Comparison of ENCODE assay signal across 20 cellular contexts in genomic region chr10:92213049-92213448, GRCh38.
DNase-seq lines count a peak whose midpoint lies in the region; ATAC-seq, FAIRE-seq and TF ChIP-seq lines count a peak whose summit lies in the region.
"Had no signal": no experiment of that assay in that cellular context is flagged by ENCODE, and none has a peak within 500 bp of the region (broad histone marks: within the 10 kb centered on the region; RNA-seq: fewer than 3 reads in every experiment).

No MANE protein-coding gene starts in this region.

- H2BK5ac ChIP-seq in IMR-90 (ENCODE audit: low read depth, low read length, poor library complexity, severe bottlenecking): no peak overlapping the region

- H3K9ac ChIP-seq in IMR-90 (ENCODE audit: low read depth, low read length) (no peak overlapping the region), GM12878 (ENCODE audit: control insufficient read depth, insufficient read depth, low read length) (no peak overlapping the region)
- H3K9ac ChIP-seq: BLaER1 had no signal

- in situ Hi-C loops in IMR-90 (cut with MboI; ENCODE audit: low sequenced_read_pairs): no loop called here
- in situ Hi-C loops in GM12878 (cut with MboI): no loop called here

- dilution Hi-C loops in IMR-90 (cut with HindIII; ENCODE audit: low sequenced_read_pairs, unreplicated experiment): no loop called here

- TF ChIP-seq RAD21 in IMR-90 (IDR thresholded peaks at IDR 0.05; ENCODE audit: low read length): no peak
- no peak for TF ChIP-seq RAD21 in GM12878 (IDR thresholded peaks at IDR 0.05; ENCODE audit: insufficient read depth, low read depth, low read length)

- no peak overlapping the region for H2AK9ac ChIP-seq in IMR-90 (replicated peaks; ENCODE audit: low read depth, low read length, poor library complexity)

- intact Hi-C loops in IMR-90 (cut with micrococcal nuclease): no loop called here
- intact Hi-C loops in GM12878 (cut with micrococcal nuclease; ENCODE audit: unreplicated experiment): loop anchor here (5.0 kb wide), 1 partner anchor 126 kb away; no protein-coding TSS in a partner anchor

- H3K18ac ChIP-seq in IMR-90 (ENCODE audit: low read depth, low read length): no peak overlapping the region

- H2BK120ac ChIP-seq in IMR-90 (ENCODE audit: low read depth, low read length): no peak overlapping the region

- CTCF ChIA-PET in IMR-90 (lab: Yijun Ruan, JAX) (no interaction called here), GM12878 (lab: Yijun Ruan, JAX) (interaction anchor here (1.4 kb wide), 1 partner anchor 18 kb away, joined by 3 read pairs; no protein-coding TSS in a partner anchor)

- no peaks in the 10 kb centered on the region for H3K4me1 ChIP-seq in IMR-90 (ENCODE audit: control insufficient read depth, insufficient read depth, low read length)
- peaks cover 19% of the 10 kb centered on the region for H3K4me1 ChIP-seq in GM12878 (ENCODE audit: control insufficient read depth, insufficient read depth, low read length)

- SMC1A ChIA-PET in GM12878 (lab: Charles Lee; ENCODE audit: uncharacterized antibody, unreplicated experiment): no interaction called here

- H4K8ac ChIP-seq in IMR-90 (ENCODE audit: low read depth in 2 of 2, low read length in 2 of 2): no peak overlapping the region

- no peak overlapping the region for H3K23ac ChIP-seq in IMR-90 (ENCODE audit: low read depth, low read length)

- H4K20me1 ChIP-seq in IMR-90 (ENCODE audit: insufficient read depth, low read length): no peaks in the 10 kb centered on the region
- H4K20me1 ChIP-seq in GM12878 (ENCODE audit: control insufficient read depth, insufficient read depth): no peaks in the 10 kb centered on the region
- H4K20me1 ChIP-seq: BLaER1 had no signal

- H3K27me3 Mint-ChIP-seq in T-helper 1 cell treated with Interleukin-12 subunit alpha and Interleukin-12 subunit beta and Interleukin-4 antibody, amounts not matched to agents 30 μg/mL and 1 μg/mL, for 36 hours (ENCODE audit: low read depth): no peaks in the 10 kb centered on the region
- no peaks in the 10 kb centered on the region for H3K27me3 Mint-ChIP-seq in natural killer cell treated with Interleukin-12 subunit alpha and Interleukin-12 subunit beta and Interleukin-15 and Interleukin-18, amount 100 ng/mL, for 72 hours

- no peak for ATAC-seq in IMR-90 (ENCODE audit: low read depth)
- ATAC-seq in GM12878: no peak
- ATAC-seq in natural killer cell treated with Interleukin-12 subunit alpha and Interleukin-12 subunit beta and Interleukin-15 and Interleukin-18, amount 100 ng/mL, for 72 hours: no peak
- ATAC-seq in GM21526 (IDR thresholded peaks at IDR 0.05; ENCODE audit: low FRiP score, unreplicated experiment): no peak

- H3K4me3 Mint-ChIP-seq in T-helper 1 cell treated with Interleukin-12 subunit alpha and Interleukin-12 subunit beta and Interleukin-4 antibody, amounts not matched to agents 30 μg/mL and 1 μg/mL, for 36 hours: no peak overlapping the region
- peak overlapping the region; percentile 2 for H3K4me3 Mint-ChIP-seq in natural killer cell treated with Interleukin-12 subunit alpha and Interleukin-12 subunit beta and Interleukin-15 and Interleukin-18, amount 100 ng/mL, for 72 hours

- no peak for TF ChIP-seq EP300 in GM12878 (IDR thresholded peaks at IDR 0.05; ENCODE audit: borderline replicate concordance in 1 of 2, control insufficient read depth in 1 of 2, low read depth in 2 of 2, low read length in 2 of 2)

- no peak overlapping the region for H2AK5ac ChIP-seq in IMR-90 (ENCODE audit: low read depth, low read length)

- no peak overlapping the region for H3K4ac ChIP-seq in IMR-90 (ENCODE audit: low read depth, low read length)

- H3K56ac ChIP-seq in IMR-90 (ENCODE audit: extremely low read depth, insufficient read depth, low read length): no peak overlapping the region

- DNase-seq in T-helper 1 cell (no peak), IMR-90 (no peak), GM12878 (ENCODE audit: low read depth, low spot score) (no peak), SHP77 treated with DMSO at 0.1 percent for 48 hours (lab: John Stamatoyannopoulos, UW) (no peak)
- no peak for DNase-seq in natural killer cell treated with Interleukin-12 subunit alpha and Interleukin-12 subunit beta and Interleukin-15 and Interleukin-18, amount 100 ng/mL, for 72 hours (ENCODE audit: low spot score)
- DNase-seq in activated T-cell treated with anti-CD3 and anti-CD28 coated beads, Interleukin-2, amount 50 U/mL, for 1 hour: no peak
- DNase-seq: Karpas-422, NCI-H1417, NCI-H1930, NCI-H2171, NCI-H446 treated with DMSO at 0.1 percent for 48 hours, NCI-H774, SIG-M5 had no signal

- H3K14ac ChIP-seq in IMR-90 (replicated peaks; ENCODE audit: low read depth, low read length): no peak overlapping the region

- TF ChIP-seq CTCF in IMR-90 (conservative IDR thresholded peaks at IDR 0.05; ENCODE audit: low read depth, low read length): no peak
- no peak for TF ChIP-seq CTCF in GM12878 (IDR thresholded peaks at IDR 0.05 in 2 of 3, conservative IDR thresholded peaks at IDR 0.05 in 1 of 3; ENCODE audit: control insufficient read depth in 2 of 3, extremely low read depth in 1 of 3, insufficient read depth in 1 of 3, low read depth in 3 of 3, low read length in 3 of 3)

- H3K79me1 ChIP-seq in IMR-90 (ENCODE audit: low read depth in 1 of 2, low read length in 2 of 2): no peaks in the 10 kb centered on the region; a peak in 1 of 4 replicates

- POLR2A ChIA-PET in IMR-90 (lab: Charles Lee; ENCODE audit: unreplicated experiment) (no interaction called here), GM12878 (lab: Charles Lee) (no interaction called here)

- no peak overlapping the region for H4K91ac ChIP-seq in IMR-90 (ENCODE audit: insufficient read depth, low read depth, low read length)

- no peak overlapping the region for H2BK20ac ChIP-seq in IMR-90 (ENCODE audit: low read depth, low read length)

- H3K27ac ChIP-seq in IMR-90 (ENCODE audit: insufficient read depth, low read length) (no peak overlapping the region), GM12878 (ENCODE audit: control insufficient read depth, insufficient read depth) (no peak overlapping the region)
- H3K27ac ChIP-seq: 22Rv1, BLaER1 had no signal

- peak overlapping the region; percentile 11 for H3K27ac Mint-ChIP-seq in T-helper 1 cell treated with Interleukin-12 subunit alpha and Interleukin-12 subunit beta and Interleukin-4 antibody, amounts not matched to agents 30 μg/mL and 1 μg/mL, for 36 hours
- no peak overlapping the region for H3K27ac Mint-ChIP-seq in natural killer cell treated with Interleukin-12 subunit alpha and Interleukin-12 subunit beta and Interleukin-15 and Interleukin-18, amount 100 ng/mL, for 72 hours

- H3K27me3 ChIP-seq in IMR-90 (ENCODE audit: control insufficient read depth, insufficient read depth, low read length) (no peaks in the 10 kb centered on the region), GM12878 (replicated peaks in 1 of 2; ENCODE audit: control insufficient read depth in 2 of 2, insufficient read depth in 2 of 2, low read length in 1 of 2) (no peaks in the 10 kb centered on the region)
- H3K27me3 ChIP-seq: BLaER1 had no signal

- RAD21 ChIA-PET in GM12878 (lab: Charles Lee; ENCODE audit: unreplicated experiment): no interaction called here

- no peak overlapping the region for H2BK15ac ChIP-seq in IMR-90 (ENCODE audit: low read depth, low read length)

- FAIRE-seq in GM12878 (lab: Jason Lieb, UNC): no peak
- FAIRE-seq: GM12892, H54, RCC 7860 had no signal

- 83 to 100% methylated on average over 1 of the region's 2 CpGs for WGBS in IMR-90 (ENCODE audit: extremely low coverage in 2 of 2, insufficient read length in 1 of 2), 2 experiments
- WGBS in GM12878 (ENCODE audit: insufficient coverage, insufficient replicate concordance, low lambda C conversion rate, missing lambda C conversion rate): 98% methylated on average over 2 of the region's 2 CpGs

- BruUV-seq in IMR-90 (replicated peaks; lab: Mats Ljungman, UMichigan) (no TSS peak), GM12878 (replicated peaks; lab: Mats Ljungman, UMichigan) (TSS peak; percentile 45)

- peaks cover 3% of the 10 kb centered on the region for H3K36me3 Mint-ChIP-seq in T-helper 1 cell treated with Interleukin-12 subunit alpha and Interleukin-12 subunit beta and Interleukin-4 antibody, amounts not matched to agents 30 μg/mL and 1 μg/mL, for 36 hours (ENCODE audit: low read depth)
- H3K36me3 Mint-ChIP-seq in natural killer cell treated with Interleukin-12 subunit alpha and Interleukin-12 subunit beta and Interleukin-15 and Interleukin-18, amount 100 ng/mL, for 72 hours: no peaks in the 10 kb centered on the region

- H2AFZ ChIP-seq in IMR-90 (replicated peaks; ENCODE audit: low read length, poor library complexity) (no peak overlapping the region), GM12878 (ENCODE audit: control insufficient read depth, low read depth, low read length) (no peak overlapping the region)

- no peak for TF ChIP-seq POLR2A in IMR-90 (IDR thresholded peaks at IDR 0.05; ENCODE audit: low read depth, low read length)
- TF ChIP-seq POLR2A in GM12878 (IDR thresholded peaks at IDR 0.05; ENCODE audit: low read depth, low read length): no peak

- H3K36me3 ChIP-seq in IMR-90 (ENCODE audit: control insufficient read depth, insufficient read depth, low read length): 0 out of 2 replicates have a peak, but pooled peaks cover 1% of the 10 kb centered on the region
- H3K36me3 ChIP-seq in GM12878 (ENCODE audit: control insufficient read depth in 2 of 2, insufficient read depth in 2 of 2, low read length in 1 of 2): no peaks in the 10 kb centered on the region

- no peaks in the 10 kb centered on the region for H3K9me3 ChIP-seq in IMR-90 (ENCODE audit: control insufficient read depth, insufficient read depth, low read length)
- H3K9me3 ChIP-seq in GM12878 (replicated peaks; ENCODE audit: control insufficient read depth, insufficient read depth, low read length): no peaks in the 10 kb centered on the region
- H3K9me3 ChIP-seq: BLaER1 had no signal

- H3K4me2 ChIP-seq in IMR-90 (ENCODE audit: low read depth, low read length) (no peak overlapping the region), GM12878 (ENCODE audit: control insufficient read depth, insufficient read depth) (no peak overlapping the region)
- H3K4me2 ChIP-seq: BLaER1 had no signal

- peaks cover 12% of the 10 kb centered on the region for H3K4me1 Mint-ChIP-seq in T-helper 1 cell treated with Interleukin-12 subunit alpha and Interleukin-12 subunit beta and Interleukin-4 antibody, amounts not matched to agents 30 μg/mL and 1 μg/mL, for 36 hours (ENCODE audit: low read depth)
- H3K4me1 Mint-ChIP-seq in natural killer cell treated with Interleukin-12 subunit alpha and Interleukin-12 subunit beta and Interleukin-15 and Interleukin-18, amount 100 ng/mL, for 72 hours (ENCODE audit: low read depth in 2 of 2): peaks cover 4 to 9% of the 10 kb centered on the region in 2 donors

- no peaks in the 10 kb centered on the region for H3K9me3 Mint-ChIP-seq in T-helper 1 cell treated with Interleukin-12 subunit alpha and Interleukin-12 subunit beta and Interleukin-4 antibody, amounts not matched to agents 30 μg/mL and 1 μg/mL, for 36 hours
- H3K9me3 Mint-ChIP-seq in natural killer cell treated with Interleukin-12 subunit alpha and Interleukin-12 subunit beta and Interleukin-15 and Interleukin-18, amount 100 ng/mL, for 72 hours: no peaks in the 10 kb centered on the region

- H4K5ac ChIP-seq in IMR-90 (ENCODE audit: low read depth, low read length): no peak overlapping the region

- H3K9me1 ChIP-seq in IMR-90 (ENCODE audit: insufficient read depth, low read length): no peaks in the 10 kb centered on the region

- no peak overlapping the region for H3K4me3 ChIP-seq in IMR-90 (ENCODE audit: insufficient read depth, low read depth, low read length)
- no peak overlapping the region for H3K4me3 ChIP-seq in GM12878
- H3K4me3 ChIP-seq: BLaER1 had no signal

- no peaks in the 10 kb centered on the region for H3K79me2 ChIP-seq in GM12878 (ENCODE audit: control insufficient read depth, insufficient read depth, low read length)
